In the genomic region with DNA sequence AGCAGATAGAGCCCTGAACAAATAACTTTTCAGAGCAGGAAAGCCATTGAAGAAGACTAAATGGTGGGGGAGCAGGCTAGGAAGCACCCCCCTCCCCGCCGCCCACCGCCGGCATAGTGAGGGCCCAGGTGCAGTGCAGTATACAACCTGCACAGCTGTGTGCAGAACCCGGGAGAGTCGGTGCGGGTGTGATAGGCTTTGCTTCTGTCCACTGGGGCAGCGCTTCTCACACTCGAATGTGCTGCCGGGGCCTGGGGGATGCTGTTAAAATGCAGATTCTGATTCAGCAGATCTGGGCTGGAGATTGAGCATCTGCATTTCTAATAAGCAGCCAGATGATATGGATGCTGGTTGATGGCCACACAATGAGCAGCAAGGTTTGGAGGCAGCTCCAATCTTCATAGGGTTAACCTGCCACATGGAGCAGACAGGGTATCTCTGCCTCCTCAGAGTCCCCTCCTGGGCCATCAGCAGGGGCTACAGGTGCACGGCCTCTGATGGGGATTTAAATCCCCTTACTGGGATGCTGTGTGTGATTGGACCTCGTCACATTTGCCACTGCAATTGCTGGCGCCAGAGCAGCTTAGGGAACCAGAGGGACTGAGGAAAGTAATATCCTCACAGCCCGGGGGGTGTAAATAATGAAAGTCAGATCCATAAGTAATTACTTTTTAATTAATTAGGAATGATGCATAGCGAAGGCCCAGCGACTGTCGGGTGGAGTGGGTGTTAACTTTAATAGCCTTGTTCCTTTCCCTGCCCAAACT, we compare ENCODE assay signal across 19 cellular contexts.
"Had no signal": no experiment of that assay in that cellular context is flagged by ENCODE, and none has a peak within 500 bp of the region (broad histone marks: within the 10 kb centered on the region; RNA-seq: fewer than 3 reads in every experiment).

No MANE protein-coding gene starts in this region.

- H3K36me3 Mint-ChIP-seq: immature natural killer cell, natural killer cell had no signal

- H3K4me1 ChIP-seq: lower lobe of right lung, parathyroid adenoma, right lobe of liver, thyroid gland, vagina had no signal

- H3K36me3 ChIP-seq: lower lobe of right lung, right lobe of liver, thyroid gland, vagina had no signal

- H3K27ac Mint-ChIP-seq: natural killer cell, progenitor cell of endocrine pancreas had no signal

- H3K9ac ChIP-seq: parathyroid adenoma had no signal

- H3K9me3 Mint-ChIP-seq: immature natural killer cell; natural killer cell; stimulated activated naive CD8-positive, alpha-beta T cell treated with anti-CD3 and anti-CD28 coated beads, Interleukin-15, amount 100 ng/mL, for 72 hours had no signal

- DNase-seq: cortex of kidney; effector CD4-positive, alpha-beta T cell; hypothalamus; immature natural killer cell; islet precursor cell; left ventricle myocardium superior; lower lobe of right lung; natural killer cell; right lobe of liver; small intestine; stimulated activated CD4-positive, alpha-beta T cell treated with anti-CD3 and anti-CD28 coated beads, Interleukin-15, amount 100 ng/mL, for 24 hours; stimulated activated CD4-positive, alpha-beta T cell treated with anti-CD3 and anti-CD28 coated beads, Interleukin-2, amount 100 ng/mL, for 48 hours; stimulated activated naive CD4-positive, alpha-beta T cell; stimulated activated naive CD8-positive, alpha-beta T cell treated with anti-CD3 and anti-CD28 coated beads, Interleukin-15, amount 100 ng/mL, for 72 hours; thyroid gland; trophoblast cell had no signal

- ATAC-seq: left ventricle myocardium superior; lower lobe of right lung; natural killer cell; right lobe of liver; stimulated activated naive CD8-positive, alpha-beta T cell treated with anti-CD3 and anti-CD28 coated beads, Interleukin-15, amount 100 ng/mL, for 72 hours had no signal

- H3K9me3 ChIP-seq: lower lobe of right lung, right lobe of liver, thyroid gland, vagina had no signal

- H2AFZ ChIP-seq: parathyroid adenoma had no signal

- H3K4me3 ChIP-seq: lower lobe of right lung, right lobe of liver, thyroid gland, vagina had no signal

- H3K4me1 Mint-ChIP-seq: stimulated activated naive CD8-positive, alpha-beta T cell treated with anti-CD3 and anti-CD28 coated beads, Interleukin-15, amount 100 ng/mL, for 72 hours had no signal

- H3K27me3 ChIP-seq: right lobe of liver, thyroid gland, vagina had no signal

- H3K27ac ChIP-seq: lower lobe of right lung, parathyroid adenoma, right lobe of liver, thyroid gland, vagina had no signal

- H3K4me3 Mint-ChIP-seq: immature natural killer cell; natural killer cell; stimulated activated naive CD8-positive, alpha-beta T cell treated with anti-CD3 and anti-CD28 coated beads, Interleukin-15, amount 100 ng/mL, for 72 hours had no signal
